ENCODE assay signal across 8 cellular contexts in genomic region chr17:47531228-47531820, GRCh38. TPM values are rescaled to one million over a fixed set of nuclear protein-coding genes. Genes with fewer than 3 reads are reported as not detected.
DNase-seq lines count a peak whose midpoint lies in the region; ATAC-seq and TF ChIP-seq lines count a peak whose summit lies in the region.
"Not testable (repeated sequence)": the region's sequence is repeated elsewhere in the genome, so short reads cannot be mapped to it uniquely, and the experiment has no call there.

No MANE protein-coding gene starts in this region.

- TF ChIP-seq POLR2A in esophagus squamous epithelium (IDR thresholded peaks at IDR 0.05) = not testable (repeated sequence)

- H3K4me1 ChIP-seq in CD8-positive, alpha-beta memory T cell (ENCODE audit: insufficient read depth, low read length) = not testable (repeated sequence)
- peaks cover 0 to 26% (median 6%) of the 10 kb centered on the region in 3 donors for H3K4me1 ChIP-seq in esophagus squamous epithelium

- H3K9me3 Mint-ChIP-seq in CD8-positive, alpha-beta memory T cell; activated T-helper 2 cell treated with anti-CD3 and anti-CD28 coated beads, Interferon-gamma antibody, Interleukin-2, Interleukin-4, amounts not matched to agents 10 μg/mL and 5 μg/mL and 100 μg/mL, durations not matched to agents 14 hours and 24 hours and 36 hours: not testable (repeated sequence)

- POLR2A ChIA-PET in CD8-positive, alpha-beta memory T cell (lab: Charles Lee) = not testable (repeated sequence)

- not testable (repeated sequence) for H3K36me3 ChIP-seq in CD8-positive, alpha-beta memory T cell (ENCODE audit: insufficient read depth, low read length); esophagus squamous epithelium

- H3K27ac ChIP-seq in CD8-positive, alpha-beta memory T cell (ENCODE audit: low read depth, low read length) = peak overlapping the region; percentile 43
- H3K27ac ChIP-seq in esophagus squamous epithelium = peak overlapping the region; percentile 95 to 97 (median 96)

- peak overlapping the region in 6 of 7 donors; percentile 47 to 94 (median 86) for H3K4me3 Mint-ChIP-seq in CD8-positive, alpha-beta memory T cell
- H3K4me3 Mint-ChIP-seq in activated T-helper 2 cell treated with anti-CD3 and anti-CD28 coated beads, Interferon-gamma antibody, Interleukin-2, Interleukin-4, amounts not matched to agents 10 μg/mL and 5 μg/mL and 100 μg/mL, durations not matched to agents 14 hours and 24 hours and 36 hours (ENCODE audit: low read depth) = peak overlapping the region; percentile 96

- not testable (repeated sequence) for H3K27me3 ChIP-seq in CD8-positive, alpha-beta memory T cell (ENCODE audit: insufficient read depth, low read length, poor library complexity, severe bottlenecking); esophagus squamous epithelium

- H3K4me3 ChIP-seq in CD8-positive, alpha-beta memory T cell (ENCODE audit: low read length) = not testable (repeated sequence)
- peak overlapping the region; percentile 65 to 81 (median 72) for H3K4me3 ChIP-seq in esophagus squamous epithelium

- no CpG with 5 or more reads among the region's 62 CpGs for WGBS in esophagus squamous epithelium, 2 donors

- CTCF ChIA-PET in CD8-positive, alpha-beta memory T cell (lab: Charles Lee) = not testable (repeated sequence)

- intact Hi-C loops in activated T-helper 2 cell treated with anti-CD3 and anti-CD28 coated beads, Interferon-gamma antibody, Interleukin-2, Interleukin-4, amounts not matched to agents 10 μg/mL and 5 μg/mL and 100 μg/mL, durations not matched to agents 14 hours and 24 hours and 36 hours (cut with micrococcal nuclease); esophagus squamous epithelium (cut with DNase I): not testable (repeated sequence)

- H3K27me3 Mint-ChIP-seq in CD8-positive, alpha-beta memory T cell; activated T-helper 2 cell treated with anti-CD3 and anti-CD28 coated beads, Interferon-gamma antibody, Interleukin-2, Interleukin-4, amounts not matched to agents 10 μg/mL and 5 μg/mL and 100 μg/mL, durations not matched to agents 14 hours and 24 hours and 36 hours (ENCODE audit: low read depth): not testable (repeated sequence)

- ATAC-seq in GM19455 (IDR thresholded peaks at IDR 0.05; ENCODE audit: unreplicated experiment) = peak; percentile 53
- ATAC-seq in HG03095 (IDR thresholded peaks at IDR 0.05; ENCODE audit: unreplicated experiment) = peak; percentile 21

- not testable (repeated sequence) for H3K36me3 Mint-ChIP-seq in CD8-positive, alpha-beta memory T cell
- H3K36me3 Mint-ChIP-seq in activated T-helper 2 cell treated with anti-CD3 and anti-CD28 coated beads, Interferon-gamma antibody, Interleukin-2, Interleukin-4, amounts not matched to agents 10 μg/mL and 5 μg/mL and 100 μg/mL, durations not matched to agents 14 hours and 24 hours and 36 hours (ENCODE audit: low read depth) = peaks cover 16% of the 10 kb centered on the region

- H3K4me1 Mint-ChIP-seq in CD8-positive, alpha-beta memory T cell = peaks cover 13 to 19% (median 18%) of the 10 kb centered on the region in 3 donors
- not testable (repeated sequence) for H3K4me1 Mint-ChIP-seq in activated T-helper 2 cell treated with anti-CD3 and anti-CD28 coated beads, Interferon-gamma antibody, Interleukin-2, Interleukin-4, amounts not matched to agents 10 μg/mL and 5 μg/mL and 100 μg/mL, durations not matched to agents 14 hours and 24 hours and 36 hours (ENCODE audit: low read depth)

- not testable (repeated sequence) for H3K9me3 ChIP-seq in CD8-positive, alpha-beta memory T cell (ENCODE audit: low read length); esophagus squamous epithelium

- not testable (repeated sequence) for TF ChIP-seq CTCF in esophagus squamous epithelium (IDR thresholded peaks at IDR 0.05)

- H3K27ac Mint-ChIP-seq in CD8-positive, alpha-beta memory T cell = peak overlapping the region in 1 of 8 donors; percentile 83
- H3K27ac Mint-ChIP-seq in activated T-helper 2 cell treated with anti-CD3 and anti-CD28 coated beads, Interferon-gamma antibody, Interleukin-2, Interleukin-4, amounts not matched to agents 10 μg/mL and 5 μg/mL and 100 μg/mL, durations not matched to agents 14 hours and 24 hours and 36 hours = not testable (repeated sequence)

- DNase-seq in CD8-positive, alpha-beta memory T cell = peak in 2 of 5 donors; percentile 36 to 39
- DNase-seq in OCI-M1 (lab: John Stamatoyannopoulos, UW) (peak; percentile 43), mesenteric fat pad (ENCODE audit: low spot score) (peak; percentile 74)
- peak; percentile 10 for DNase-seq in activated T-helper 2 cell treated with anti-CD3 and anti-CD28 coated beads, Interferon-gamma antibody, Interleukin-2, Interleukin-4, amounts not matched to agents 10 μg/mL and 5 μg/mL and 100 μg/mL, durations not matched to agents 14 hours and 24 hours and 36 hours (ENCODE audit: low spot score)
- DNase-seq in esophagus squamous epithelium (lab: John Stamatoyannopoulos, UW) = not testable (repeated sequence)
- DNase-seq in stimulated activated CD4-positive, alpha-beta T cell treated with anti-CD3 and anti-CD28 coated beads, TNF-alpha, amount 100 ng/mL, for 4 hours (ENCODE audit: low read depth in 3 of 3) = peak in 2 of 3 experiments; percentile 5 to 11

RNA-seq across cellular contexts. Expression of gene NPEPPS, which starts 0.4 kb away (rescaled TPM):
- 100 to 1,000 TPM in 1 of 2 experiments, 10 to 100 TPM in 1; 98.0 to 101 TPM for total RNA-seq in CD8-positive, alpha-beta memory T cell
- 48.9 TPM for polyA plus RNA-seq in CD8-positive, alpha-beta memory T cell
- 125 and 132 TPM in 2 replicates for total RNA-seq in activated T-helper 2 cell treated with anti-CD3 and anti-CD28 coated beads, Interferon-gamma antibody, Interleukin-2, Interleukin-4, amounts not matched to agents 10 μg/mL and 5 μg/mL and 100 μg/mL, durations not matched to agents 14 hours and 24 hours and 36 hours
- total RNA-seq in esophagus squamous epithelium (100 to 1,000 TPM in 3 of 4 donors, 10 to 100 TPM in 1; 91.2 to 216 (median 172) TPM), mesenteric fat pad (106 TPM)
